9 cellular contexts compared by ENCODE assay signal in genomic region chr11:64742087-64742939, GRCh38. TPM values are rescaled to one million over a fixed set of nuclear protein-coding genes. Genes with fewer than 3 reads are reported as not detected.
DNase-seq lines count a peak whose midpoint lies in the region; ATAC-seq and TF ChIP-seq lines count a peak whose summit lies in the region.
"Had no signal": no experiment of that assay in that cellular context is flagged by ENCODE, and none has a peak within 500 bp of the region (broad histone marks: within the 10 kb centered on the region; RNA-seq: fewer than 3 reads in every experiment).

No MANE protein-coding gene starts in this region.

- peak overlapping the region; percentile 85 for H3K4me3 Mint-ChIP-seq in CD4-positive, alpha-beta T cell
- peak overlapping the region; percentile 47 for H3K4me3 Mint-ChIP-seq in activated naive CD8-positive, alpha-beta T cell
- H3K4me3 Mint-ChIP-seq in stimulated activated naive CD8-positive, alpha-beta T cell treated with anti-CD3 and anti-CD28 coated beads, Interleukin-15, Interleukin-2, amounts not matched to agents 100 ng/mL and 50 ng/mL, for 24 hours = peak overlapping the region; percentile 58

- intact Hi-C loops in CD4-positive, alpha-beta T cell (cut with DNase I, micrococcal nuclease) = loop anchor here (1.0 to 5.0 kb wide), 4 partner anchors 35 to 189 kb away; partner anchors contain the start of genes CDC42BPG (in 1 of the 2) and SF1 (in 1 of the 2)

- no peaks in the 10 kb centered on the region for H3K9me3 ChIP-seq in CD4-positive, alpha-beta T cell (ENCODE audit: control insufficient read depth, low read length)

- peaks cover 62% of the 10 kb centered on the region for H3K36me3 Mint-ChIP-seq in CD4-positive, alpha-beta T cell (ENCODE audit: low read depth)
- H3K36me3 Mint-ChIP-seq in activated naive CD8-positive, alpha-beta T cell = no peaks in the 10 kb centered on the region
- H3K36me3 Mint-ChIP-seq in stimulated activated naive CD8-positive, alpha-beta T cell treated with anti-CD3 and anti-CD28 coated beads, Interleukin-15, Interleukin-2, amounts not matched to agents 100 ng/mL and 50 ng/mL, for 24 hours (ENCODE audit: low read depth) = no peaks in the 10 kb centered on the region

- TF ChIP-seq CTCF in CD4-positive, alpha-beta T cell (IDR thresholded peaks at IDR 0.05) = no peak
- TF ChIP-seq CTCF in HFF-Myc (IDR thresholded peaks at IDR 0.05; ENCODE audit: low read depth, low read length, missing control alignments) = no peak

- H3K9me3 Mint-ChIP-seq in CD4-positive, alpha-beta T cell = no peaks in the 10 kb centered on the region
- no peaks in the 10 kb centered on the region for H3K9me3 Mint-ChIP-seq in activated naive CD8-positive, alpha-beta T cell (ENCODE audit: low read depth)
- H3K9me3 Mint-ChIP-seq in stimulated activated naive CD8-positive, alpha-beta T cell treated with anti-CD3 and anti-CD28 coated beads, Interleukin-15, Interleukin-2, amounts not matched to agents 100 ng/mL and 50 ng/mL, for 24 hours = no peaks in the 10 kb centered on the region

- H3K4me3 ChIP-seq in HFF-Myc (replicated peaks; ENCODE audit: low read depth, low read length) = peak overlapping the region; percentile 14

- H3K27ac Mint-ChIP-seq in CD4-positive, alpha-beta T cell = peak overlapping the region; percentile 24
- H3K27ac Mint-ChIP-seq in activated naive CD8-positive, alpha-beta T cell = no peak overlapping the region
- H3K27ac Mint-ChIP-seq in stimulated activated naive CD8-positive, alpha-beta T cell treated with anti-CD3 and anti-CD28 coated beads, Interleukin-15, Interleukin-2, amounts not matched to agents 100 ng/mL and 50 ng/mL, for 24 hours = no peak overlapping the region

- CTCF ChIA-PET in CD4-positive, alpha-beta T cell (lab: Charles Lee) = interaction anchor here (0.9 to 4.9 kb wide), 11 partner anchors 8 to 284 kb away, joined by 3 to 45 read pairs (median 6); partner anchors contain the start of genes PYGM and SF1

- POLR2A ChIA-PET in CD4-positive, alpha-beta T cell (lab: Charles Lee) = interaction anchor here (1.1 to 18.7 kb wide), 10 partner anchors 7 to 757 kb away, joined by 3 to 634 read pairs (median 10); partner anchors contain the start of genes FAU, MALAT1, MEN1 and MRPL49

- ATAC-seq in CD4-positive, alpha-beta T cell (ENCODE audit: poor library complexity) = no peak

- peaks cover 46% of the 10 kb centered on the region for H3K4me1 Mint-ChIP-seq in CD4-positive, alpha-beta T cell (ENCODE audit: low read depth)
- peaks cover 43% of the 10 kb centered on the region for H3K4me1 Mint-ChIP-seq in activated naive CD8-positive, alpha-beta T cell (ENCODE audit: low read depth)
- H3K4me1 Mint-ChIP-seq in stimulated activated naive CD8-positive, alpha-beta T cell treated with anti-CD3 and anti-CD28 coated beads, Interleukin-15, Interleukin-2, amounts not matched to agents 100 ng/mL and 50 ng/mL, for 24 hours (ENCODE audit: low read depth) = peaks cover 27% of the 10 kb centered on the region

- DNase-seq in CD4-positive, alpha-beta T cell = peak in 2 of 10 experiments; percentile 30 to 36
- DNase-seq in HFF-Myc (ENCODE audit: extremely low read depth, low read depth) (no peak), iPS-NIHi11 (ENCODE audit: low spot score) (peak; percentile 59), NOMO-1 treated with DMSO at 0.1 percent for 48 hours (lab: John Stamatoyannopoulos, UW; ENCODE audit: unreplicated experiment) (no peak), DMS114 treated with DMSO at 0.1 percent for 48 hours (lab: John Stamatoyannopoulos, UW; ENCODE audit: unreplicated experiment) (no peak)
- no peak for DNase-seq in activated CD4-positive, CD25-positive, alpha-beta regulatory T cell treated with anti-CD3 and anti-CD28 coated beads, Interleukin-2, amount 50 U/mL, for 72 hours

- peak overlapping the region; percentile 95 for H3K27ac ChIP-seq in CD4-positive, alpha-beta T cell (ENCODE audit: low read depth, low read length)

- no peaks in the 10 kb centered on the region for H3K27me3 Mint-ChIP-seq in CD4-positive, alpha-beta T cell
- no peaks in the 10 kb centered on the region for H3K27me3 Mint-ChIP-seq in activated naive CD8-positive, alpha-beta T cell
- peaks cover 7% of the 10 kb centered on the region for H3K27me3 Mint-ChIP-seq in stimulated activated naive CD8-positive, alpha-beta T cell treated with anti-CD3 and anti-CD28 coated beads, Interleukin-15, Interleukin-2, amounts not matched to agents 100 ng/mL and 50 ng/mL, for 24 hours

- H3K27me3 ChIP-seq in CD4-positive, alpha-beta T cell (ENCODE audit: control insufficient read depth, insufficient read depth, low read length) = no peaks in the 10 kb centered on the region

RNA-seq across cellular contexts. Expression of gene RASGRP2, which starts 1.6 kb away (rescaled TPM):
- 100 to 1,000 TPM; 668 to 672 TPM for total RNA-seq in CD4-positive, alpha-beta T cell
- total RNA-seq: NCI-H460 had no signal

RNA-seq across cellular contexts. Expression of gene PYGM, which starts 17.5 kb away (rescaled TPM):
- total RNA-seq in CD4-positive, alpha-beta T cell = 1 to 10 TPM; 5.0 to 6.0 TPM

RNA-seq across cellular contexts. Expression of gene NRXN2, which starts 19.3 kb away (rescaled TPM):
- under 1 TPM; 0.05 to 0.31 TPM for total RNA-seq in CD4-positive, alpha-beta T cell

RNA-seq across cellular contexts. Expression of gene SF1, which starts 36.0 kb away (rescaled TPM):
- 1,000 to 10,000 TPM; 1,632 to 1,657 TPM for total RNA-seq in CD4-positive, alpha-beta T cell
